In the genomic region with DNA sequence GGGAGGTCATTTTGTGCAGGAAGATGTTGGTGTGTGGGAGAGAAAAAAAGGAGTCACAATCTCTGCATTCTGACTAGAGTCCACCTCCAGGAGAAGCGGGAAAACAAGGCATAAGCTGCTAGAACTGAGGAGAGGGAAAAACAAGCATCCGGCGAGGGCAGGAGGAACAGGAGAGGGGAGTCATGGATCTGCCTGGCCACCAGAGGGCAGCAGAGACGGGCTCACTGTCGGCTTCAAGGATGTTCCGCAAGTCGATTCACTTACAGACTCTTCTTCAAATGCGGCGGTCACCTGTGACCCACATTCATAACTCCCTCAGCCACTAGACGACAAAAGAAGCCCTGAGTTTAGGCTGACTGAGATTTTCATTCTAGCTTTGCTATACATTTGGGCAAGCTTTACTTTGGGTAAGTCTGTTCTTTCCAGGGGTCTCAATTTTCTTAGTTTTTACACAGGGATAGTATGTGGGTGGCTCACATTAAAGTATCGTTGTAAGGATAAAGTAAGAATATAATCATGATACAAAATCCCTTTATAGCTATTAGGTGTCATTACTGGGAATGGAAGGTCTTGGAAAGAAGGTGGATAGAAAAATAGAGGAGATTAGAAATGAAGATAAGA, we compare ENCODE assay signal across 8 cellular contexts. TPM values are rescaled to one million over a fixed set of nuclear protein-coding genes. Genes with fewer than 3 reads are reported as not detected.
A peak's percentile ranks its signal among the peaks of the same experiment; 100 is the strongest.
DNase-seq lines count a peak whose midpoint lies in the region; ATAC-seq and TF ChIP-seq lines count a peak whose summit lies in the region.

No MANE protein-coding gene starts in this region.

- H3K27me3 ChIP-seq in GM23248 (replicated peaks; ENCODE audit: insufficient read depth): peaks cover 33% of the 10 kb centered on the region

- no peaks in the 10 kb centered on the region for H3K79me2 ChIP-seq in GM23248 (ENCODE audit: insufficient read depth)

- H3K9ac ChIP-seq in GM23248: no peak overlapping the region

- H2AFZ ChIP-seq in GM23248: no peak overlapping the region

- TF ChIP-seq CTCF in AG10803 (conservative IDR thresholded peaks at IDR 0.05; ENCODE audit: low read length): peak; percentile 94

- 2 to 7% methylated on average over 11 of the region's 11 CpGs for WGBS in GM23248 (ENCODE audit: low coverage in 1 of 2, low lambda C conversion rate in 2 of 2, missing lambda C conversion rate in 2 of 2), 2 experiments

- H3K4me1 ChIP-seq in GM23248 (ENCODE audit: insufficient read depth): no peaks in the 10 kb centered on the region

- no peaks in the 10 kb centered on the region for H4K20me1 ChIP-seq in GM23248 (ENCODE audit: insufficient read depth)

- in situ Hi-C loops in GM23248 (cut with MboI): loop anchor here (25.0 kb wide), 1 partner anchor 176 kb away; no protein-coding TSS in a partner anchor

- no peaks in the 10 kb centered on the region for H3K36me3 ChIP-seq in GM23248 (ENCODE audit: low read depth)

- H3K9me2 ChIP-seq in GM23248 (ENCODE audit: insufficient read depth): no peaks in the 10 kb centered on the region

- ATAC-seq in HG02938 (IDR thresholded peaks at IDR 0.05; ENCODE audit: unreplicated experiment): no peak

- no peaks in the 10 kb centered on the region for H3K9me3 ChIP-seq in GM23248 (ENCODE audit: low read depth)

- no peak overlapping the region for H3K27ac ChIP-seq in GM23248

- no peak overlapping the region for H3K4me2 ChIP-seq in GM23248 (ENCODE audit: unreplicated experiment)

- no peaks in the 10 kb centered on the region for H3F3A ChIP-seq in GM23248 (ENCODE audit: insufficient read depth)

- no peak overlapping the region for H3K4me3 ChIP-seq in AG10803 (ENCODE audit: low read length)
- H3K4me3 ChIP-seq in GM23248: no peak overlapping the region

- peak; percentile 74 for DNase-seq in AG10803 (ENCODE audit: low read depth)
- DNase-seq in GM23248: peak; percentile 70
- DNase-seq in NCI-H2227 (lab: John Stamatoyannopoulos, UW; ENCODE audit: unreplicated experiment): peak; percentile 79
- peak; percentile 78 for DNase-seq in activated CD4-positive, alpha-beta T cell treated with anti-CD3 and anti-CD28 coated beads for 1 hour
- peak; percentile 70 for DNase-seq in central memory CD4-positive, alpha-beta T cell
- peak; percentile 62 for DNase-seq in kidney glomerular epithelial cell (lab: John Stamatoyannopoulos, UW)
- DNase-seq in stimulated activated CD4-positive, alpha-beta T cell treated with anti-CD3 and anti-CD28 coated beads, Interleukin-2, amount 100 ng/mL, for 24 hours: peak; percentile 90 to 92

RNA-seq across cellular contexts. Expression of a gene that starts 6.6 kb away (rescaled TPM):
- total RNA-seq in GM23248 (2014; rRNA removed; shearing (Covaris generic)): not detected in 2 replicates
- polyA plus RNA-seq in GM23248 (2016; fragmentation: Nextera tagmentation; extraction: Ambion mirVana): not detected in 2 replicates

RNA-seq across cellular contexts. Expression of a gene that starts 26.1 kb away (rescaled TPM):
- total RNA-seq in GM23248 (2014; rRNA removed; shearing (Covaris generic)): 0.89 TPM in 1 of 2 replicates, not detected in the other
- 0.80 and 2.0 TPM in 2 replicates for polyA plus RNA-seq in GM23248 (2016; fragmentation: Nextera tagmentation; extraction: Ambion mirVana)

RNA-seq across cellular contexts. Expression of a gene that starts 41.8 kb away (rescaled TPM):
- total RNA-seq in GM23248 (2014; rRNA removed; shearing (Covaris generic)): not detected in 2 replicates
- not detected in 2 replicates for polyA plus RNA-seq in GM23248 (2016; fragmentation: Nextera tagmentation; extraction: Ambion mirVana)
